ENCODE assay signal across 8 cellular contexts in genomic region chr1:33181906-33182305, GRCh38. TPM values are rescaled to one million over a fixed set of nuclear protein-coding genes. Genes with fewer than 3 reads are reported as not detected.
A peak's percentile ranks its signal among the peaks of the same experiment; 100 is the strongest.
DNase-seq lines count a peak whose midpoint lies in the region; ATAC-seq and TF ChIP-seq lines count a peak whose summit lies in the region.

Gene TRIM62 (minus strand): TSS chr1:33182043. CDS start chr1:33181432, 611 bp downstream.

- no peaks in the 10 kb centered on the region for H3K36me3 Mint-ChIP-seq in activated naive CD8-positive, alpha-beta T cell treated with anti-CD3 and anti-CD28 coated beads, Interleukin-2, amount 50 U/mL, for 24 hours (ENCODE audit: low read depth)
- H3K36me3 Mint-ChIP-seq in type B pancreatic cell = no peaks in the 10 kb centered on the region

- WGBS in heart left ventricle, 4 donors = 0 to 1% (median 1%) methylated on average over 20 to 35 of the region's 35 CpGs

- H3K4me3 ChIP-seq in H7 (ENCODE audit: insufficient read depth, low read depth, low read length) (peak within 1 kb of the TSS; percentile 80), heart left ventricle (peak within 1 kb of the TSS; percentile 59 to 93 (median 85))

- DNase-seq in D341Med (ENCODE audit: low spot score) (peak; percentile 96), H7 (peak; percentile 98), NCI-H1092 treated with DMSO at 0.1 percent for 48 hours (lab: John Stamatoyannopoulos, UW) (peak; percentile 87), T follicular helper cell (ENCODE audit: low read depth) (peak; percentile 66), heart left ventricle (peak; percentile 90 to 94 (median 92)), posterior cingulate gyrus (peak; percentile 69 to 98 (median 82)), type B pancreatic cell (ENCODE audit: extremely low spot score, unreplicated experiment) (peak; percentile 87)
- DNase-seq in activated naive CD8-positive, alpha-beta T cell treated with anti-CD3 and anti-CD28 coated beads, Interleukin-2, amount 50 U/mL, for 24 hours = peak; percentile 77

- H3K9me3 ChIP-seq in heart left ventricle = no peaks in the 10 kb centered on the region

- peaks cover 5% of the 10 kb centered on the region; the same call in 1 of the 2 replicates for H3K27me3 ChIP-seq in H7 (ENCODE audit: control insufficient read depth, insufficient read depth, low read length)
- peaks cover 0 to 4% (median 0%) of the 10 kb centered on the region in 9 donors for H3K27me3 ChIP-seq in heart left ventricle

- intact Hi-C loops in heart left ventricle (cut with DNase I) = loop anchor here in 7 of 10 donors (1.0 to 5.0 kb wide), 7 partner anchors 29 to 75 kb away; partner anchors contain the start of gene ZNF362 (in 1 of the 7)
- intact Hi-C loops in posterior cingulate gyrus (cut with DNase I) = loop anchor here (1.0 to 5.0 kb wide), 2 partner anchors 55 to 75 kb away; partner anchors contain the start of gene ZNF362

- peaks cover 19% of the 10 kb centered on the region for H3K4me1 Mint-ChIP-seq in activated naive CD8-positive, alpha-beta T cell treated with anti-CD3 and anti-CD28 coated beads, Interleukin-2, amount 50 U/mL, for 24 hours
- peaks cover 36% of the 10 kb centered on the region for H3K4me1 Mint-ChIP-seq in type B pancreatic cell (ENCODE audit: unreplicated experiment)

- peaks cover 17% of the 10 kb centered on the region for H3K27me3 Mint-ChIP-seq in activated naive CD8-positive, alpha-beta T cell treated with anti-CD3 and anti-CD28 coated beads, Interleukin-2, amount 50 U/mL, for 24 hours
- H3K27me3 Mint-ChIP-seq in type B pancreatic cell = peaks cover 3% of the 10 kb centered on the region

- H3K36me3 ChIP-seq in H7 (replicated peaks; ENCODE audit: control insufficient read depth, insufficient read depth, low read length) (no peaks in the 10 kb centered on the region), heart left ventricle (peaks cover 0 to 4% (median 0%) of the 10 kb centered on the region in 9 donors)

- H3K4me1 ChIP-seq in heart left ventricle = peaks cover 0 to 26% (median 9%) of the 10 kb centered on the region in 12 donors

- peak within 1 kb of the TSS; percentile 29 to 89 (median 76) for H3K27ac ChIP-seq in heart left ventricle

- H3K27ac Mint-ChIP-seq in activated naive CD8-positive, alpha-beta T cell treated with anti-CD3 and anti-CD28 coated beads, Interleukin-2, amount 50 U/mL, for 24 hours = peak within 1 kb of the TSS; percentile 39
- peak within 1 kb of the TSS; percentile 90 for H3K27ac Mint-ChIP-seq in type B pancreatic cell

- H3K4me3 Mint-ChIP-seq in activated naive CD8-positive, alpha-beta T cell treated with anti-CD3 and anti-CD28 coated beads, Interleukin-2, amount 50 U/mL, for 24 hours = peak within 1 kb of the TSS; percentile 79
- H3K4me3 Mint-ChIP-seq in type B pancreatic cell = peak within 1 kb of the TSS; percentile 91

- TF ChIP-seq POLR2A in heart left ventricle (IDR thresholded peaks at IDR 0.05) = peak in 1 of 2 donors; percentile 57

- peak; percentile 29 for ATAC-seq in activated naive CD8-positive, alpha-beta T cell treated with anti-CD3 and anti-CD28 coated beads, Interleukin-2, amount 50 U/mL, for 24 hours
- peak; percentile 78 to 92 (median 90) for ATAC-seq in heart left ventricle

- TF ChIP-seq CTCF in heart left ventricle (IDR thresholded peaks at IDR 0.05) = no peak
- TF ChIP-seq CTCF in type B pancreatic cell (conservative IDR thresholded peaks at IDR 0.05) = no peak

- H3K9me3 Mint-ChIP-seq in activated naive CD8-positive, alpha-beta T cell treated with anti-CD3 and anti-CD28 coated beads, Interleukin-2, amount 50 U/mL, for 24 hours = no peaks in the 10 kb centered on the region
- no peaks in the 10 kb centered on the region for H3K9me3 Mint-ChIP-seq in type B pancreatic cell

RNA-seq across cellular contexts. Expression of gene TRIM62, which starts in this region (rescaled TPM):
- total RNA-seq in H7 (2014; rRNA removed; shearing (Covaris generic)) = 10.6 and 13.2 TPM in 2 replicates
- total RNA-seq in heart left ventricle (1 to 10 TPM; 1.9 to 6.1 (median 3.3) TPM), type B pancreatic cell (ENCODE audit: low replicate concordance) (14.0 and 20.8 TPM in 2 replicates)
- 1 to 10 TPM; 1.8 to 3.8 TPM for polyA plus RNA-seq in heart left ventricle

Comparison
In these comparisons a context has a peak if more than half of its experiments do, and no peak if none do; other contexts are left out.
1. Peak in every context shown above with its lines: DNase-seq, ATAC-seq, H3K4me3 ChIP-seq and H3K27ac ChIP-seq.